ENCODE assay signal across 28 cellular contexts in genomic region chr3:187949093-187949820, GRCh38.
"Had no signal": no experiment of that assay in that cellular context is flagged by ENCODE, and none has a peak within 500 bp of the region (broad histone marks: within the 10 kb centered on the region; RNA-seq: fewer than 3 reads in every experiment).

No MANE protein-coding gene starts in this region.

- H3K4me3 Mint-ChIP-seq: activated CD4-positive, alpha-beta T cell treated with anti-CD3 and anti-CD28 coated beads, Interleukin-2, amount 10 ng/mL, durations not matched to agents 7 days and 5 days; activated T-cell treated with anti-CD3 and anti-CD28 coated beads, Interleukin-2, amount 50 U/mL, for 24 hours; activated T-helper 17 cell treated with anti-CD3 and anti-CD28 coated beads, Interleukin-2, amount 50 U/mL, for 72 hours; memory B cell; nephron; stimulated activated naive B cell treated with anti-CD40 and anti-IgM and Interleukin-4, amounts not matched to agents 10 μg/mL and 1 μg/mL and 100 μg/mL, for 72 hours; type B pancreatic cell had no signal

- DNase-seq: activated CD4-positive, alpha-beta T cell treated with anti-CD3 and anti-CD28 coated beads, Interleukin-2, amount 10 ng/mL, durations not matched to agents 7 days and 5 days; activated CD4-positive, CD25-positive, alpha-beta regulatory T cell treated with anti-CD3 and anti-CD28 coated beads, Interleukin-2, amount 50 U/mL, for 72 hours; activated CD8-positive, alpha-beta memory T cell treated with anti-CD3 and anti-CD28 coated beads for 24 hours; activated CD8-positive, alpha-beta memory T cell treated with anti-CD3 and anti-CD28 coated beads, Interleukin-2, amount 50 U/mL, for 4 hours; activated T-cell treated with anti-CD3 and anti-CD28 coated beads, Interleukin-2, amount 50 U/mL, for 24 hours; aorta; brain microvascular endothelial cell; central memory CD4-positive, alpha-beta T cell; dermis blood vessel endothelial cell; effector CD8-positive, alpha-beta T cell; erythroblast; foreskin keratinocyte; hippocampal formation; kidney glomerular epithelial cell; pancreas; stimulated activated CD4-positive, alpha-beta T cell treated with anti-CD3 and anti-CD28 coated beads, Interleukin-15, amount 100 ng/mL, for 24 hours; stimulated activated CD8-positive, alpha-beta memory T cell treated with anti-CD3 and anti-CD28 coated beads, Interleukin-4, amount 100 ng/mL, for 48 hours; stimulated activated naive B cell treated with anti-CD40 and anti-IgM and Interleukin-4, amounts not matched to agents 10 μg/mL and 1 μg/mL and 100 μg/mL, for 72 hours; WERI-Rb-1 had no signal

- H3K4me3 ChIP-seq: pancreas, smooth muscle cell, thoracic aorta, vagina had no signal

- H3K27ac Mint-ChIP-seq: activated CD4-positive, alpha-beta T cell treated with anti-CD3 and anti-CD28 coated beads, Interleukin-2, amount 10 ng/mL, durations not matched to agents 7 days and 5 days; activated naive CD4-positive, alpha-beta T cell treated with anti-CD3 and anti-CD28 coated beads, Interleukin-2, amount 50 U/mL, for 72 hours; activated T-cell treated with anti-CD3 and anti-CD28 coated beads, Interleukin-2, amount 50 U/mL, for 24 hours; activated T-helper 17 cell treated with anti-CD3 and anti-CD28 coated beads, Interleukin-2, amount 50 U/mL, for 72 hours; memory B cell; nephron; stimulated activated naive B cell treated with anti-CD40 and anti-IgM and Interleukin-4, amounts not matched to agents 10 μg/mL and 1 μg/mL and 100 μg/mL, for 72 hours; type B pancreatic cell had no signal

- ATAC-seq: activated naive CD4-positive, alpha-beta T cell treated with anti-CD3 and anti-CD28 coated beads, Interleukin-2, amount 50 U/mL, for 72 hours; activated T-helper 17 cell treated with anti-CD3 and anti-CD28 coated beads, Interleukin-2, amount 50 U/mL, for 72 hours; foreskin keratinocyte; pancreas; sciatic nerve; stimulated activated naive B cell treated with anti-CD40 and anti-IgM and Interleukin-4, amounts not matched to agents 10 μg/mL and 1 μg/mL and 100 μg/mL, for 72 hours had no signal

- H3K9me3 ChIP-seq: pancreas, thoracic aorta, vagina had no signal

- H3K36me3 Mint-ChIP-seq: activated naive CD4-positive, alpha-beta T cell treated with anti-CD3 and anti-CD28 coated beads, Interleukin-2, amount 50 U/mL, for 72 hours; memory B cell; type B pancreatic cell had no signal

- H3K27ac ChIP-seq: brain microvascular endothelial cell, foreskin keratinocyte, pancreas, thoracic aorta, vagina, WERI-Rb-1 had no signal

- H3K36me3 ChIP-seq: brain microvascular endothelial cell, pancreas, thoracic aorta, vagina, WERI-Rb-1 had no signal

- H3K27me3 ChIP-seq: brain microvascular endothelial cell, foreskin keratinocyte, pancreas, vagina had no signal

- H3K4me1 ChIP-seq: pancreas had no signal

- H3K9me3 Mint-ChIP-seq: activated T-cell treated with anti-CD3 and anti-CD28 coated beads, Interleukin-2, amount 50 U/mL, for 24 hours; activated T-helper 17 cell treated with anti-CD3 and anti-CD28 coated beads, Interleukin-2, amount 50 U/mL, for 72 hours; memory B cell; nephron; stimulated activated naive B cell treated with anti-CD40 and anti-IgM and Interleukin-4, amounts not matched to agents 10 μg/mL and 1 μg/mL and 100 μg/mL, for 72 hours had no signal

- H3K4me2 ChIP-seq: smooth muscle cell had no signal

- H3K27me3 Mint-ChIP-seq: activated T-cell treated with anti-CD3 and anti-CD28 coated beads, Interleukin-2, amount 50 U/mL, for 24 hours; activated T-helper 17 cell treated with anti-CD3 and anti-CD28 coated beads, Interleukin-2, amount 50 U/mL, for 72 hours had no signal
